Comparison of ENCODE assay signal across 1 cellular context in genomic region chr13:98202026-98202425, GRCh38.
TF ChIP-seq lines count a peak whose summit lies in the region.

No MANE protein-coding gene starts in this region.

TF ChIP-seq in HepG2, 621 proteins besides CTCF, POLR2A, EP300 and RAD21 (continued from another document and continues in another):
- no peak for TF ChIP-seq HNF1A (IDR thresholded peaks at IDR 0.05; ENCODE audit: low read depth)
- TF ChIP-seq HNF1A (CRISPR knock-in tag; IDR thresholded peaks at IDR 0.05; ENCODE audit: borderline replicate concordance) = peak; percentile 19; the same call in 1 of the 2 replicates
- no peak for TF ChIP-seq JDP2 (CRISPR knock-in tag; IDR thresholded peaks at IDR 0.05; ENCODE audit: borderline replicate concordance)
- TF ChIP-seq ZNF605 (CRISPR knock-in tag; IDR thresholded peaks at IDR 0.05) = no peak
- no peak for TF ChIP-seq ZHX2 (IDR thresholded peaks at IDR 0.05; ENCODE audit: low read depth)
- TF ChIP-seq ZHX2 (CRISPR knock-in tag; IDR thresholded peaks at IDR 0.05; ENCODE audit: borderline replicate concordance) = no peak
- TF ChIP-seq MAX (IDR thresholded peaks at IDR 0.05) = peak; percentile 47; the same call in 1 of the 2 replicates
- TF ChIP-seq FOXO1 (CRISPR knock-in tag; IDR thresholded peaks at IDR 0.05) = peak; percentile 40; the same call in 1 of the 2 replicates
- peak; percentile 97 for TF ChIP-seq HNF4A (CRISPR knock-in tag; IDR thresholded peaks at IDR 0.05)
- peak; percentile 66; the same call in 1 of the 2 replicates for TF ChIP-seq TARDBP (CRISPR knock-in tag; IDR thresholded peaks at IDR 0.05)
- TF ChIP-seq ZNF383 (CRISPR knock-in tag; IDR thresholded peaks at IDR 0.05; ENCODE audit: borderline replicate concordance) = no peak
- TF ChIP-seq NBN (conservative IDR thresholded peaks at IDR 0.05) = no peak
- no peak for TF ChIP-seq NKX3-1 (CRISPR knock-in tag; IDR thresholded peaks at IDR 0.05)
- no peak for TF ChIP-seq PHB2 (IDR thresholded peaks at IDR 0.05; ENCODE audit: partially characterized antibody)
- TF ChIP-seq MEF2D (CRISPR knock-in tag; IDR thresholded peaks at IDR 0.05) = 0 out of 2 replicates have a peak, but pooled peaks have one; percentile 37
- peak; percentile 41 to 73; a peak in 3 of 4 replicates for TF ChIP-seq NR2F1 (CRISPR knock-in tag; IDR thresholded peaks at IDR 0.05)
- TF ChIP-seq, protein P1, sequence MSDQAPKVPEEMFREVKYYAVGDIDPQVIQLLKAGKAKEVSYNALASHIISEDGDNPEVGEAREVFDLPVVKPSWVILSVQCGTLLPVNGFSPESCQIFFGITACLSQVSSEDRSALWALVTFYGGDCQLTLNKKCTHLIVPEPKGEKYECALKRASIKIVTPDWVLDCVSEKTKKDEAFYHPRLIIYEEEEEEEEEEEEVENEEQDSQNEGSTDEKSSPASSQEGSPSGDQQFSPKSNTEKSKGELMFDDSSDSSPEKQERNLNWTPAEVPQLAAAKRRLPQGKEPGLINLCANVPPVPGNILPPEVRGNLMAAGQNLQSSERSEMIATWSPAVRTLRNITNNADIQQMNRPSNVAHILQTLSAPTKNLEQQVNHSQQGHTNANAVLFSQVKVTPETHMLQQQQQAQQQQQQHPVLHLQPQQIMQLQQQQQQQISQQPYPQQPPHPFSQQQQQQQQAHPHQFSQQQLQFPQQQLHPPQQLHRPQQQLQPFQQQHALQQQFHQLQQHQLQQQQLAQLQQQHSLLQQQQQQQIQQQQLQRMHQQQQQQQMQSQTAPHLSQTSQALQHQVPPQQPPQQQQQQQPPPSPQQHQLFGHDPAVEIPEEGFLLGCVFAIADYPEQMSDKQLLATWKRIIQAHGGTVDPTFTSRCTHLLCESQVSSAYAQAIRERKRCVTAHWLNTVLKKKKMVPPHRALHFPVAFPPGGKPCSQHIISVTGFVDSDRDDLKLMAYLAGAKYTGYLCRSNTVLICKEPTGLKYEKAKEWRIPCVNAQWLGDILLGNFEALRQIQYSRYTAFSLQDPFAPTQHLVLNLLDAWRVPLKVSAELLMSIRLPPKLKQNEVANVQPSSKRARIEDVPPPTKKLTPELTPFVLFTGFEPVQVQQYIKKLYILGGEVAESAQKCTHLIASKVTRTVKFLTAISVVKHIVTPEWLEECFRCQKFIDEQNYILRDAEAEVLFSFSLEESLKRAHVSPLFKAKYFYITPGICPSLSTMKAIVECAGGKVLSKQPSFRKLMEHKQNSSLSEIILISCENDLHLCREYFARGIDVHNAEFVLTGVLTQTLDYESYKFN (CRISPR knock-in tag; conservative IDR thresholded peaks at IDR 0.05) = peak; percentile 70
- no peak for TF ChIP-seq SMAD9 (CRISPR knock-in tag; IDR thresholded peaks at IDR 0.05)
- no peak for TF ChIP-seq SOX6 (IDR thresholded peaks at IDR 0.05)
- TF ChIP-seq SOX6 (CRISPR knock-in tag; IDR thresholded peaks at IDR 0.05) = peak; percentile 73
- TF ChIP-seq, protein P2, sequence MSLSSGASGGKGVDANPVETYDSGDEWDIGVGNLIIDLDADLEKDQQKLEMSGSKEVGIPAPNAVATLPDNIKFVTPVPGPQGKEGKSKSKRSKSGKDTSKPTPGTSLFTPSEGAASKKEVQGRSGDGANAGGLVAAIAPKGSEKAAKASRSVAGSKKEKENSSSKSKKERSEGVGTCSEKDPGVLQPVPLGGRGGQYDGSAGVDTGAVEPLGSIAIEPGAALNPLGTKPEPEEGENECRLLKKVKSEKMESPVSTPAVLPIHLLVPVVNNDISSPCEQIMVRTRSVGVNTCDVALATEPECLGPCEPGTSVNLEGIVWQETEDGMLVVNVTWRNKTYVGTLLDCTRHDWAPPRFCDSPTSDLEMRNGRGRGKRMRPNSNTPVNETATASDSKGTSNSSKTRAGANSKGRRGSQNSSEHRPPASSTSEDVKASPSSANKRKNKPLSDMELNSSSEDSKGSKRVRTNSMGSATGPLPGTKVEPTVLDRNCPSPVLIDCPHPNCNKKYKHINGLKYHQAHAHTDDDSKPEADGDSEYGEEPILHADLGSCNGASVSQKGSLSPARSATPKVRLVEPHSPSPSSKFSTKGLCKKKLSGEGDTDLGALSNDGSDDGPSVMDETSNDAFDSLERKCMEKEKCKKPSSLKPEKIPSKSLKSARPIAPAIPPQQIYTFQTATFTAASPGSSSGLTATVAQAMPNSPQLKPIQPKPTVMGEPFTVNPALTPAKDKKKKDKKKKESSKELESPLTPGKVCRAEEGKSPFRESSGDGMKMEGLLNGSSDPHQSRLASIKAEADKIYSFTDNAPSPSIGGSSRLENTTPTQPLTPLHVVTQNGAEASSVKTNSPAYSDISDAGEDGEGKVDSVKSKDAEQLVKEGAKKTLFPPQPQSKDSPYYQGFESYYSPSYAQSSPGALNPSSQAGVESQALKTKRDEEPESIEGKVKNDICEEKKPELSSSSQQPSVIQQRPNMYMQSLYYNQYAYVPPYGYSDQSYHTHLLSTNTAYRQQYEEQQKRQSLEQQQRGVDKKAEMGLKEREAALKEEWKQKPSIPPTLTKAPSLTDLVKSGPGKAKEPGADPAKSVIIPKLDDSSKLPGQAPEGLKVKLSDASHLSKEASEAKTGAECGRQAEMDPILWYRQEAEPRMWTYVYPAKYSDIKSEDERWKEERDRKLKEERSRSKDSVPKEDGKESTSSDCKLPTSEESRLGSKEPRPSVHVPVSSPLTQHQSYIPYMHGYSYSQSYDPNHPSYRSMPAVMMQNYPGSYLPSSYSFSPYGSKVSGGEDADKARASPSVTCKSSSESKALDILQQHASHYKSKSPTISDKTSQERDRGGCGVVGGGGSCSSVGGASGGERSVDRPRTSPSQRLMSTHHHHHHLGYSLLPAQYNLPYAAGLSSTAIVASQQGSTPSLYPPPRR (CRISPR knock-in tag; IDR thresholded peaks at IDR 0.05; ENCODE audit: borderline replicate concordance) = peak; percentile 69
- TF ChIP-seq RXRB (CRISPR knock-in tag; IDR thresholded peaks at IDR 0.05; ENCODE audit: borderline replicate concordance) = peak; percentile 66; the same call in 1 of the 2 replicates
- 0 out of 2 replicates have a peak, but pooled peaks have one; percentile 61 for TF ChIP-seq ZSCAN29 (CRISPR knock-in tag; conservative IDR thresholded peaks at IDR 0.05)
- 0 out of 2 replicates have a peak, but pooled peaks have one; percentile 8 for TF ChIP-seq ZNF564 (CRISPR knock-in tag; IDR thresholded peaks at IDR 0.05)
- no peak for TF ChIP-seq DMTF1 (CRISPR knock-in tag; IDR thresholded peaks at IDR 0.05)
- TF ChIP-seq ZNF362 (CRISPR knock-in tag; IDR thresholded peaks at IDR 0.05; ENCODE audit: borderline replicate concordance) = no peak
- TF ChIP-seq SNAI1 (CRISPR knock-in tag; IDR thresholded peaks at IDR 0.05; ENCODE audit: borderline replicate concordance) = no peak
- TF ChIP-seq NR2F6 (IDR thresholded peaks at IDR 0.05) = peak; percentile 84
- peak; percentile 88 for TF ChIP-seq NR2F6 (CRISPR knock-in tag; IDR thresholded peaks at IDR 0.05)
- TF ChIP-seq ZNF460 (CRISPR knock-in tag; IDR thresholded peaks at IDR 0.05; ENCODE audit: borderline replicate concordance) = no peak
- 0 out of 2 replicates have a peak, but pooled peaks have one; percentile 33 for TF ChIP-seq RARA (CRISPR knock-in tag; IDR thresholded peaks at IDR 0.05)
- no peak for TF ChIP-seq PAF1 (CRISPR knock-in tag; IDR thresholded peaks at IDR 0.05)
